Comparison of ENCODE assay signal across 17 cellular contexts in genomic region chr3:136146981-136147729, GRCh38. TPM values are rescaled to one million over a fixed set of nuclear protein-coding genes. Genes with fewer than 3 reads are reported as not detected.
DNase-seq lines count a peak whose midpoint lies in the region; ATAC-seq and TF ChIP-seq lines count a peak whose summit lies in the region.
"Had no signal": no experiment of that assay in that cellular context is flagged by ENCODE, and none has a peak within 500 bp of the region (broad histone marks: within the 10 kb centered on the region; RNA-seq: fewer than 3 reads in every experiment).

No MANE protein-coding gene starts in this region.

- H3K4me3 Mint-ChIP-seq in WTC11 (no peak overlapping the region), naive B cell (no peak overlapping the region)
- H3K4me3 Mint-ChIP-seq: activated naive CD8-positive, alpha-beta T cell treated with anti-CD3 and anti-CD28 coated beads, Interleukin-2, amount 10 ng/mL, durations not matched to agents 7 days and 5 days; T-helper 2 cell treated with Interferon-gamma antibody and Interleukin-4, amounts not matched to agents 5 μg/mL and 100 μg/mL, for 36 hours had no signal

- H3K4me3 ChIP-seq in AG10803 (ENCODE audit: low read length): no peak overlapping the region
- H3K4me3 ChIP-seq in foreskin fibroblast (ENCODE audit: low read depth in 1 of 2, low read length in 2 of 2): no peak overlapping the region

- POLR2A ChIA-PET in WTC11 (lab: Charles Lee): interaction anchor here (0.7 kb wide), 1 partner anchor 105 kb away, joined by 3 read pairs; no protein-coding TSS in a partner anchor

- H3K4me1 Mint-ChIP-seq in WTC11: peaks cover 13% of the 10 kb centered on the region
- peaks cover 23 to 45% (median 25%) of the 10 kb centered on the region in 3 donors for H3K4me1 Mint-ChIP-seq in naive B cell

- CTCF ChIA-PET in WTC11 (lab: Charles Lee): interaction anchor here (1.0 kb wide), 1 partner anchor 105 kb away, joined by 3 read pairs; no protein-coding TSS in a partner anchor

- H3K27ac Mint-ChIP-seq in WTC11 (no peak overlapping the region), naive B cell (peak overlapping the region in 5 of 6 donors; percentile 42 to 76 (median 60))
- H3K27ac Mint-ChIP-seq: activated naive CD8-positive, alpha-beta T cell treated with anti-CD3 and anti-CD28 coated beads, Interleukin-2, amount 10 ng/mL, durations not matched to agents 7 days and 5 days; T-helper 2 cell treated with Interferon-gamma antibody and Interleukin-4, amounts not matched to agents 5 μg/mL and 100 μg/mL, for 36 hours had no signal

- DNase-seq in AG10803 (ENCODE audit: low read depth) (peak; percentile 16), ELR (ENCODE audit: low read depth) (peak; percentile 45), WTC11 (ENCODE audit: low spot score) (no peak), naive B cell (no peak), DMS 273 treated with DMSO at 0.1 percent for 48 hours (lab: John Stamatoyannopoulos, UW) (no peak), foreskin fibroblast (no peak), omental fat pad (ENCODE audit: low spot score) (no peak)
- DNase-seq in stimulated activated CD4-positive, alpha-beta T cell treated with anti-CD3 and anti-CD28 coated beads, Interleukin-1b, Interleukin-23, amount 100 ng/mL, for 48 hours: no peak
- DNase-seq: activated CD4-positive, CD25-positive, alpha-beta regulatory T cell treated with anti-CD3 and anti-CD28 coated beads, Interleukin-2, amount 50 U/mL, for 72 hours; activated naive CD8-positive, alpha-beta T cell treated with anti-CD3 and anti-CD28 coated beads, Interleukin-2, amount 10 ng/mL, durations not matched to agents 7 days and 5 days; DMS153; MV-4-11; NCI-H2171 treated with DMSO at 0.1 percent for 48 hours; NK-92 treated with Interleukin-12 subunit alpha and Interleukin-12 subunit beta, amount 100 ng/mL, for 24 hours; Right ventricle myocardium superior; stimulated activated CD4-positive, alpha-beta T cell treated with anti-CD3 and anti-CD28 coated beads, Interleukin-15, amount 100 ng/mL, for 24 hours had no signal

- H3K9me3 Mint-ChIP-seq in WTC11 (no peaks in the 10 kb centered on the region), naive B cell (no peaks in the 10 kb centered on the region)
- H3K9me3 Mint-ChIP-seq: activated naive CD8-positive, alpha-beta T cell treated with anti-CD3 and anti-CD28 coated beads, Interleukin-2, amount 10 ng/mL, durations not matched to agents 7 days and 5 days; T-helper 2 cell treated with Interferon-gamma antibody and Interleukin-4, amounts not matched to agents 5 μg/mL and 100 μg/mL, for 36 hours had no signal

- H3K27me3 Mint-ChIP-seq in WTC11 (ENCODE audit: low read depth) (no peaks in the 10 kb centered on the region; the same call in none of the 2 replicates), naive B cell (no peaks in the 10 kb centered on the region)
- H3K27me3 Mint-ChIP-seq: activated naive CD8-positive, alpha-beta T cell treated with anti-CD3 and anti-CD28 coated beads, Interleukin-2, amount 10 ng/mL, durations not matched to agents 7 days and 5 days had no signal

- H3K36me3 Mint-ChIP-seq in WTC11 (peaks cover 19% of the 10 kb centered on the region), naive B cell (peaks cover 9 to 15% of the 10 kb centered on the region in 2 donors)

- no peak for ATAC-seq in WTC11
- no peak for ATAC-seq in naive B cell (ENCODE audit: low read depth in 2 of 2)
- ATAC-seq in omental fat pad (ENCODE audit: low FRiP score): no peak

- TF ChIP-seq CTCF in AG10803 (conservative IDR thresholded peaks at IDR 0.05; ENCODE audit: low read length): no peak
- no peak for TF ChIP-seq CTCF in WTC11 (IDR thresholded peaks at IDR 0.05)
- TF ChIP-seq CTCF in foreskin fibroblast (IDR thresholded peaks at IDR 0.05; ENCODE audit: low read depth, low read length): no peak
- TF ChIP-seq CTCF in omental fat pad (IDR thresholded peaks at IDR 0.05): no peak

TF ChIP-seq in WTC11, 78 proteins besides CTCF, POLR2A, EP300 and RAD21:
- TF ChIP-seq CBFB (CRISPR knock-in tag; IDR thresholded peaks at IDR 0.05; ENCODE audit: low read depth): no peak
- TF ChIP-seq ZNF121 (CRISPR knock-in tag; IDR thresholded peaks at IDR 0.05): peak; percentile 65; the same call in 1 of the 2 replicates

RNA-seq across cellular contexts. Expression of gene MSL2, which starts 49.0 kb away (rescaled TPM):
- 36.7 to 38.2 TPM (median 37.8 TPM) in 3 replicates for total RNA-seq in WTC11 (2021)
- polyA plus RNA-seq in naive B cell (ENCODE audit: low read depth in 6 of 6): 10 to 100 TPM; 24.4 to 60.5 (median 53.8) TPM
- 10 to 100 TPM; 17.7 to 35.3 (median 30.0) TPM for total RNA-seq in omental fat pad

Comparison
In these comparisons a context has a peak if more than half of its experiments do, and no peak if none do; other contexts are left out.
1. DNase-seq: peak in AG10803 (single experiment) and ELR (single experiment); none in WTC11 (single experiment), naive B cell (single experiment), DMS 273 treated with DMSO at 0.1 percent for 48 hours (single experiment), foreskin fibroblast (0 of 2), stimulated activated CD4-positive, alpha-beta T cell treated with anti-CD3 and anti-CD28 coated beads, Interleukin-1b, Interleukin-23, amount 100 ng/mL, for 48 hours (single experiment) and omental fat pad (single experiment).